Comparison of ENCODE assay signal across 22 cellular contexts in genomic region chr18:48077291-48077690, GRCh38.
DNase-seq lines count a peak whose midpoint lies in the region; ATAC-seq, FAIRE-seq and TF ChIP-seq lines count a peak whose summit lies in the region.
"Had no signal": no experiment of that assay in that cellular context is flagged by ENCODE, and none has a peak within 500 bp of the region (broad histone marks: within the 10 kb centered on the region; RNA-seq: fewer than 3 reads in every experiment).

No MANE protein-coding gene starts in this region.

- H3K36me3 ChIP-seq in K562 (ENCODE audit: control insufficient read depth, insufficient read depth, low read length) (no peaks in the 10 kb centered on the region), transverse colon (no peaks in the 10 kb centered on the region), gastroesophageal sphincter (no peaks in the 10 kb centered on the region)
- H3K36me3 ChIP-seq: SJSA1 had no signal

- no peaks in the 10 kb centered on the region; the same call in 1 of the 2 replicates for H4K20me1 ChIP-seq in K562 (replicated peaks; ENCODE audit: control insufficient read depth, insufficient read depth, low read length)

- FAIRE-seq in K562 (lab: Jason Lieb, UNC) = no peak
- FAIRE-seq: G401.6, GM12878, H54 had no signal

- no peaks in the 10 kb centered on the region for H3K9me3 ChIP-seq in K562 (replicated peaks; ENCODE audit: control insufficient read depth, insufficient read depth, low read depth, low read length)
- no peaks in the 10 kb centered on the region for H3K9me3 ChIP-seq in transverse colon
- H3K9me3 ChIP-seq in gastroesophageal sphincter = no peaks in the 10 kb centered on the region
- H3K9me3 ChIP-seq: SJSA1 had no signal

- H3K9me1 ChIP-seq in K562 (ENCODE audit: control insufficient read depth, insufficient read depth, low read length) = no peaks in the 10 kb centered on the region

- no peaks in the 10 kb centered on the region for H3K79me2 ChIP-seq in K562 (ENCODE audit: control insufficient read depth, insufficient read depth, low read length)

- TF ChIP-seq EP300 in K562 (IDR thresholded peaks at IDR 0.05; ENCODE audit: low read length) (no peak), transverse colon (IDR thresholded peaks at IDR 0.05; ENCODE audit: low read depth) (no peak), gastroesophageal sphincter (IDR thresholded peaks at IDR 0.05) (no peak)

- no peak overlapping the region for H3K4me2 ChIP-seq in K562 (ENCODE audit: insufficient read depth, low read length)
- H3K4me2 ChIP-seq: PC-9 had no signal

- CTCF ChIA-PET in K562 (lab: Yijun Ruan, JAX; ENCODE audit: low intra/inter-chr PET ratio) = no interaction called here

- H3K27ac ChIP-seq in K562 (ENCODE audit: extremely low read depth, low read depth, low read length) (no peak overlapping the region), transverse colon (no peak overlapping the region), gastroesophageal sphincter (no peak overlapping the region)
- H3K27ac ChIP-seq: PC-9, SJSA1 had no signal

- in situ Hi-C loops in K562 (cut with MboI) = no loop called here
- in situ Hi-C loops in transverse colon (cut with MboI; ENCODE audit: low pct_ligation_motif_present in 1 of 4, low pct_unique_long_range_greater_than_20kb in 1 of 4, low sequenced_read_pairs in 3 of 4) = no loop called here

- no peak for TF ChIP-seq RAD21 in K562 (CRISPR knock-in tag; conservative IDR thresholded peaks at IDR 0.05 in 1 of 2, IDR thresholded peaks at IDR 0.05 in 1 of 2)

- BruUV-seq in K562 (replicated peaks; lab: Mats Ljungman, UMichigan) = no TSS peak

- no peak overlapping the region for H3K9ac ChIP-seq in K562 (ENCODE audit: insufficient read depth in 1 of 2, low read depth in 2 of 2, low read length in 2 of 2)

- intact Hi-C loops in K562 (cut with micrococcal nuclease) = no loop called here
- intact Hi-C loops in transverse colon (cut with DNase I; ENCODE audit: low total_unique reads) = loop anchor here (5.0 kb wide), 1 partner anchor 40 kb away; no protein-coding TSS in a partner anchor

- TF ChIP-seq POLR2A in K562 (conservative IDR thresholded peaks at IDR 0.05) (no peak), transverse colon (IDR thresholded peaks at IDR 0.05) (no peak), gastroesophageal sphincter (IDR thresholded peaks at IDR 0.05) (no peak)

- ATAC-seq in K562 (no peak), gastroesophageal sphincter (no peak)
- ATAC-seq: GM12878 had no signal

- WGBS in K562 (ENCODE audit: insufficient coverage, low coverage, missing lambda C conversion rate) = 0% methylated on average over 6 of the region's 8 CpGs
- 56 to 62% methylated on average over 7 to 8 of the region's 8 CpGs for WGBS in transverse colon (ENCODE audit: low coverage in 1 of 2), 2 donors
- 86% methylated on average over 8 of the region's 8 CpGs; no CpG with 5 or more reads in 1 of the 2 donors for WGBS in gastroesophageal sphincter (ENCODE audit: low coverage in 1 of 2), 2 donors

- DNase-seq in K562 (ENCODE audit: extremely low read depth in 1 of 4, low spot score in 3 of 4) (no peak), epithelial cell of esophagus (ENCODE audit: low read depth) (peak; percentile 35), mesenteric fat pad (ENCODE audit: low spot score) (peak; percentile 26), transverse colon (peak; percentile 41), activated gamma-delta T cell treated with Interleukin-2 at 50 U/mL for 16 hours (no peak), NCI-H1105 (lab: John Stamatoyannopoulos, UW) (no peak)
- DNase-seq: C1 segment of cervical spinal cord; CD4-positive, alpha-beta memory T cell; COR-L47; Karpas-422; MV-4-11; NCI-H2029; NCI-H446 treated with DMSO at 0.1 percent for 48 hours; NCI-H526; NCI-H82; PC-9; Right ventricle myocardium superior had no signal

- H3K4me1 ChIP-seq in K562 (replicated peaks in 1 of 2; ENCODE audit: control insufficient read depth in 2 of 2, insufficient read depth in 2 of 2, low read length in 2 of 2) (no peaks in the 10 kb centered on the region; a peak in 1 of 5 replicates), transverse colon (no peaks in the 10 kb centered on the region), gastroesophageal sphincter (peaks cover 0 to 8% (median 0%) of the 10 kb centered on the region in 3 donors)
- H3K4me1 ChIP-seq: SJSA1 had no signal

- TF ChIP-seq CTCF in K562 (IDR thresholded peaks at IDR 0.05 in 2 of 3, conservative IDR thresholded peaks at IDR 0.05 in 1 of 3; ENCODE audit: insufficient read depth in 2 of 3, low read depth in 1 of 3, low read length in 3 of 3) (no peak), epithelial cell of esophagus (IDR thresholded peaks at IDR 0.05; ENCODE audit: insufficient read depth, low read depth, low read length, missing control alignments) (no peak), transverse colon (IDR thresholded peaks at IDR 0.05) (no peak), gastroesophageal sphincter (IDR thresholded peaks at IDR 0.05) (no peak)

- POLR2A ChIA-PET in K562 (lab: Yijun Ruan, JAX) = no interaction called here

- H3K4me3 ChIP-seq in K562 = no peak overlapping the region
- no peak overlapping the region for H3K4me3 ChIP-seq in epithelial cell of esophagus (ENCODE audit: low read length)
- H3K4me3 ChIP-seq in transverse colon = no peak overlapping the region
- H3K4me3 ChIP-seq in gastroesophageal sphincter = no peak overlapping the region
- H3K4me3 ChIP-seq: GM12878, PC-9, SJSA1 had no signal

- H3K27me3 ChIP-seq in K562 (ENCODE audit: control insufficient read depth in 2 of 2, insufficient read depth in 2 of 2, low read length in 2 of 2) = peaks cover 0 to 28% of the 10 kb centered on the region in 2 experiments; a peak in 3 of 5 replicates
- no peaks in the 10 kb centered on the region for H3K27me3 ChIP-seq in transverse colon
- no peaks in the 10 kb centered on the region for H3K27me3 ChIP-seq in gastroesophageal sphincter

- no peak overlapping the region for H2AFZ ChIP-seq in K562 (ENCODE audit: low read depth, low read length)
- H2AFZ ChIP-seq: PC-9 had no signal

TF ChIP-seq in K562, 482 proteins besides CTCF, POLR2A, EP300 and RAD21:
- TF ChIP-seq HLTF (IDR thresholded peaks at IDR 0.05) (no peak), RFX5 (IDR thresholded peaks at IDR 0.05; ENCODE audit: low read depth, low read length) (no peak), RBM25 (IDR thresholded peaks at IDR 0.05; ENCODE audit: low read depth, low read length, severe bottlenecking) (peak; percentile 31)

Comparison
In these comparisons a context has a peak if more than half of its experiments do, and no peak if none do; other contexts are left out.
1. DNase-seq: peak in epithelial cell of esophagus (single experiment), mesenteric fat pad (single experiment) and transverse colon (single experiment); none in K562 (0 of 4), activated gamma-delta T cell treated with Interleukin-2 at 50 U/mL for 16 hours (single experiment) and NCI-H1105 (single experiment).